In the genomic region with DNA sequence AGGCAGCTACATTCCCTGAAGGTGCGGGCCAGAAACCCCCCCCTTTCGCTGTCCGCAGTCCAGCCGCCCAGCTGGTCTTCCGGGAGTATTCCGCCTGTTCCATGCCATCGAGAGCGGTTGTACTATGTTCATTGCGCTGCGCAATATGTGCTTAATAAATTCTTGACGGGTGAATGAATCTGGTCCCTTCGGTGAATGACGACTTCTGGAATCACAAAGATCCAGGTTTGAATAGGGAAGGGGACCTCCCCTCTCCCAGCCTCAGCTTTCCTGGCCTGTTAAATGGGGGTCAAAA, we compare ENCODE assay signal across 8 cellular contexts. TPM values are rescaled to one million over a fixed set of nuclear protein-coding genes. Genes with fewer than 3 reads are reported as not detected.
DNase-seq lines count a peak whose midpoint lies in the region; ATAC-seq and TF ChIP-seq lines count a peak whose summit lies in the region.

No MANE protein-coding gene starts in this region.

- ATAC-seq in GM19397 (IDR thresholded peaks at IDR 0.05; ENCODE audit: unreplicated experiment) (no peak), GM19463 (IDR thresholded peaks at IDR 0.05; ENCODE audit: unreplicated experiment) (no peak)

- no peaks in the 10 kb centered on the region for H3K9me3 ChIP-seq in SK-N-MC (ENCODE audit: low read depth, low read length)
- no peaks in the 10 kb centered on the region for H3K9me3 ChIP-seq in fibroblast of lung (ENCODE audit: control insufficient read depth, insufficient read depth, low read depth, low read length)
- no peaks in the 10 kb centered on the region for H3K9me3 ChIP-seq in sigmoid colon

- peak overlapping the region; percentile 64 for H2AFZ ChIP-seq in fibroblast of lung (ENCODE audit: low read length)

- H3K9ac ChIP-seq in SK-N-MC (ENCODE audit: insufficient read length) = peak overlapping the region; percentile 77
- H3K9ac ChIP-seq in fibroblast of lung (ENCODE audit: insufficient read depth, low read length) = no peak overlapping the region

- DNase-seq in GM12864 (ENCODE audit: low read depth) = no peak
- DNase-seq in SK-N-MC (ENCODE audit: low read depth, low spot score) = no peak
- DNase-seq in fibroblast of lung (ENCODE audit: low read depth in 2 of 2) = no peak
- DNase-seq in sigmoid colon = no peak
- no peak for DNase-seq in GM19238 (ENCODE audit: insufficient read length, low spot score)
- no peak for DNase-seq in HUDEP-2 (lab: John Stamatoyannopoulos, UW; ENCODE audit: unreplicated experiment in 76 of 76)

- H3K36me3 ChIP-seq in SK-N-MC (ENCODE audit: insufficient read depth, low read length) (peaks cover 6% of the 10 kb centered on the region), fibroblast of lung (ENCODE audit: control insufficient read depth, insufficient read depth, low read length) (peaks cover 6% of the 10 kb centered on the region), sigmoid colon (peaks cover 0 to 6% (median under 1%) of the 10 kb centered on the region in 4 donors)

- peak overlapping the region; percentile 66; the same call in 1 of the 2 replicates for H3K27ac ChIP-seq in SK-N-MC
- H3K27ac ChIP-seq in fibroblast of lung (ENCODE audit: insufficient read depth, low read length) = no peak overlapping the region
- peak overlapping the region; percentile 75 to 84 (median 80) for H3K27ac ChIP-seq in sigmoid colon

- TF ChIP-seq EP300 in sigmoid colon (IDR thresholded peaks at IDR 0.05) = no peak

- peaks cover 36% of the 10 kb centered on the region for H3K79me2 ChIP-seq in fibroblast of lung (ENCODE audit: control insufficient read depth, insufficient read depth, low read length)

- TF ChIP-seq POLR2A in sigmoid colon (IDR thresholded peaks at IDR 0.05) = no peak

- no peaks in the 10 kb centered on the region for H3K27me3 ChIP-seq in fibroblast of lung (ENCODE audit: control insufficient read depth, insufficient read depth, low read length)
- H3K27me3 ChIP-seq in sigmoid colon = no peaks in the 10 kb centered on the region

- peaks cover 7% of the 10 kb centered on the region for H3K4me1 ChIP-seq in fibroblast of lung (ENCODE audit: control insufficient read depth, extremely low read depth, insufficient read depth, low read length)
- peaks cover 0 to 21% (median 19%) of the 10 kb centered on the region in 4 donors for H3K4me1 ChIP-seq in sigmoid colon

- intact Hi-C loops in sigmoid colon (cut with DNase I) = loop anchor here (2.0 to 10.0 kb wide), 4 partner anchors 85 to 1389 kb away; partner anchors contain the start of genes ELK1, MAGIX, PIM2 and UXT

- H3K4me3 ChIP-seq in GM12864 (ENCODE audit: low read depth, low read length) = peak overlapping the region; percentile 48
- peak overlapping the region; percentile 76 for H3K4me3 ChIP-seq in SK-N-MC
- peak overlapping the region in 3 of 4 experiments; percentile 11 to 33 (median 21) for H3K4me3 ChIP-seq in fibroblast of lung (replicated peaks in 1 of 4; ENCODE audit: control extremely low read depth in 1 of 4, insufficient read depth in 1 of 4, low read depth in 3 of 4, low read length in 4 of 4)
- H3K4me3 ChIP-seq in sigmoid colon = peak overlapping the region in 2 of 4 donors; percentile 12 to 26

- no peaks in the 10 kb centered on the region for H4K20me1 ChIP-seq in fibroblast of lung (ENCODE audit: control insufficient read depth, extremely low read depth, insufficient read depth, low read length)

- WGBS in sigmoid colon, 2 donors = 4 to 19% methylated on average over 13 of the region's 13 CpGs

- H3K4me2 ChIP-seq in fibroblast of lung (ENCODE audit: extremely low read depth, insufficient read depth, low read length) = peak overlapping the region; percentile 75

- TF ChIP-seq CTCF in GM12864 (IDR thresholded peaks at IDR 0.05; ENCODE audit: low read depth, low read length, missing control alignments) (no peak), fibroblast of lung (conservative IDR thresholded peaks at IDR 0.05 in 1 of 2, IDR thresholded peaks at IDR 0.05 in 1 of 2; ENCODE audit: low read depth in 1 of 2, low read length in 2 of 2) (no peak), sigmoid colon (IDR thresholded peaks at IDR 0.05) (peak in 1 of 4 experiments; percentile 0)

RNA-seq across cellular contexts. Expression of gene TFE3, which starts 0.8 kb away (rescaled TPM):
- total RNA-seq in fibroblast of lung = 24.7 and 36.8 TPM in 2 replicates
- 18.9 and 22.2 TPM in 2 replicates for polyA plus RNA-seq in fibroblast of lung
- polyA plus RNA-seq in fibroblast of lung (2012) = 59.2 and 65.5 TPM in 2 replicates
- polyA minus RNA-seq in fibroblast of lung (ENCODE audit: low replicate concordance) = 66.1 and 92.1 TPM in 2 replicates
- total RNA-seq in sigmoid colon = 10 to 100 TPM; 38.3 to 69.8 (median 56.0) TPM
- 10 to 100 TPM; 21.0 to 32.6 (median 30.9) TPM for polyA plus RNA-seq in sigmoid colon

RNA-seq across cellular contexts. Expression of gene CCDC120, which starts 14.9 kb away (rescaled TPM):
- 0.51 and 0.66 TPM in 2 replicates for total RNA-seq in fibroblast of lung
- 0.52 and 0.55 TPM in 2 replicates for polyA plus RNA-seq in fibroblast of lung
- polyA plus RNA-seq in fibroblast of lung (2012) = 0.89 and 1.2 TPM in 2 replicates
- polyA minus RNA-seq in fibroblast of lung (ENCODE audit: low replicate concordance) = 2.0 and 2.2 TPM in 2 replicates
- total RNA-seq in sigmoid colon = 1 to 10 TPM in 3 of 4 donors, under 1 TPM in 1; 0.71 to 3.9 (median 1.3) TPM
- 1 to 10 TPM; 4.2 to 7.6 (median 4.2) TPM for polyA plus RNA-seq in sigmoid colon

RNA-seq across cellular contexts. Expression of gene PRAF2, which starts 29.9 kb away (rescaled TPM):
- total RNA-seq in fibroblast of lung (6.4 and 11.9 TPM in 2 replicates), sigmoid colon (10 to 100 TPM; 18.2 to 20.2 (median 19.0) TPM)
- polyA plus RNA-seq in fibroblast of lung (33.1 and 33.5 TPM in 2 replicates), sigmoid colon (10 to 100 TPM in 1 of 3 donors, 1 to 10 TPM in 2; 2.8 to 15.2 (median 8.4) TPM)
- 91.9 and 93.9 TPM in 2 replicates for polyA plus RNA-seq in fibroblast of lung (2012)
- 128 and 135 TPM in 2 replicates for polyA minus RNA-seq in fibroblast of lung (ENCODE audit: low replicate concordance)

RNA-seq across cellular contexts. Expression of gene WDR45, which starts 35.8 kb away (rescaled TPM):
- total RNA-seq in fibroblast of lung = 59.8 TPM in 2 replicates
- 69.4 and 76.4 TPM in 2 replicates for polyA plus RNA-seq in fibroblast of lung
- 63.3 and 72.8 TPM in 2 replicates for polyA plus RNA-seq in fibroblast of lung (2012)
- 132 and 139 TPM in 2 replicates for polyA minus RNA-seq in fibroblast of lung (ENCODE audit: low replicate concordance)
- 100 to 1,000 TPM in 1 of 4 donors, 10 to 100 TPM in 3; 78.5 to 102 (median 93.5) TPM for total RNA-seq in sigmoid colon
- 10 to 100 TPM; 49.5 to 57.1 (median 55.5) TPM for polyA plus RNA-seq in sigmoid colon

RNA-seq across cellular contexts. Expression of gene GRIPAP1, which starts 41.9 kb away (rescaled TPM):
- total RNA-seq in fibroblast of lung (20.5 and 26.4 TPM in 2 replicates), sigmoid colon (10 to 100 TPM; 19.7 to 63.1 (median 29.7) TPM)
- polyA plus RNA-seq in fibroblast of lung (18.5 and 18.6 TPM in 2 replicates), sigmoid colon (10 to 100 TPM; 14.4 to 42.0 (median 18.3) TPM)
- 17.6 and 18.1 TPM in 2 replicates for polyA plus RNA-seq in fibroblast of lung (2012)
- 11.9 and 21.7 TPM in 2 replicates for polyA minus RNA-seq in fibroblast of lung (ENCODE audit: low replicate concordance)
